Comparison of ENCODE assay signal across 11 cellular contexts in genomic region chr17:80871341-80871740, GRCh38.
A peak's percentile ranks its signal among the peaks of the same experiment; 100 is the strongest.
DNase-seq lines count a peak whose midpoint lies in the region; ATAC-seq and TF ChIP-seq lines count a peak whose summit lies in the region.
"Had no signal": no experiment of that assay in that cellular context is flagged by ENCODE, and none has a peak within 500 bp of the region (broad histone marks: within the 10 kb centered on the region; RNA-seq: fewer than 3 reads in every experiment).

No MANE protein-coding gene starts in this region.

- intact Hi-C loops in activated CD4-positive, alpha-beta T cell treated with anti-CD3 and anti-CD28 coated beads for 36 hours (cut with DNase I, micrococcal nuclease): no loop called here
- intact Hi-C loops in posterior vena cava (cut with DNase I): no loop called here

- H3K4me1 Mint-ChIP-seq in activated CD4-positive, alpha-beta T cell treated with anti-CD3 and anti-CD28 coated beads for 36 hours: peaks cover 83% of the 10 kb centered on the region
- H3K4me1 Mint-ChIP-seq in activated naive CD8-positive, alpha-beta T cell treated with anti-CD3 and anti-CD28 coated beads, Interleukin-2, amount 50 U/mL, for 24 hours: peaks cover 82% of the 10 kb centered on the region

- ATAC-seq in activated CD4-positive, alpha-beta T cell treated with anti-CD3 and anti-CD28 coated beads for 36 hours: no peak
- ATAC-seq in activated naive CD8-positive, alpha-beta T cell treated with anti-CD3 and anti-CD28 coated beads, Interleukin-2, amount 50 U/mL, for 24 hours: no peak
- no peak for ATAC-seq in GM19328 (IDR thresholded peaks at IDR 0.05; ENCODE audit: unreplicated experiment)

- peak overlapping the region; percentile 21 for H3K4me3 Mint-ChIP-seq in activated CD4-positive, alpha-beta T cell treated with anti-CD3 and anti-CD28 coated beads for 36 hours
- H3K4me3 Mint-ChIP-seq in activated naive CD8-positive, alpha-beta T cell treated with anti-CD3 and anti-CD28 coated beads, Interleukin-2, amount 50 U/mL, for 24 hours: peak overlapping the region; percentile 41

- H3K27ac Mint-ChIP-seq in activated CD4-positive, alpha-beta T cell treated with anti-CD3 and anti-CD28 coated beads for 36 hours: peak overlapping the region; percentile 75
- H3K27ac Mint-ChIP-seq in activated naive CD8-positive, alpha-beta T cell treated with anti-CD3 and anti-CD28 coated beads, Interleukin-2, amount 50 U/mL, for 24 hours: peak overlapping the region; percentile 81

- H3K4me3 ChIP-seq in NB4 (ENCODE audit: low read depth, low read length): no peak overlapping the region

- CTCF ChIA-PET in activated CD4-positive, alpha-beta T cell treated with anti-CD3 and anti-CD28 coated beads for 36 hours (lab: Charles Lee): interaction anchor here (0.6 to 1.0 kb wide), 4 partner anchors 9 to 54 kb away, joined by 3 to 4 read pairs (median 3); no protein-coding TSS in a partner anchor

- no peak for TF ChIP-seq CTCF in NB4 (IDR thresholded peaks at IDR 0.05; ENCODE audit: low read depth, low read length)

- POLR2A ChIA-PET in activated CD4-positive, alpha-beta T cell treated with anti-CD3 and anti-CD28 coated beads for 36 hours (lab: Charles Lee): no interaction called here

- no peaks in the 10 kb centered on the region for H3K9me3 Mint-ChIP-seq in activated CD4-positive, alpha-beta T cell treated with anti-CD3 and anti-CD28 coated beads for 36 hours (ENCODE audit: low read depth)
- no peaks in the 10 kb centered on the region for H3K9me3 Mint-ChIP-seq in activated naive CD8-positive, alpha-beta T cell treated with anti-CD3 and anti-CD28 coated beads, Interleukin-2, amount 50 U/mL, for 24 hours

- DNase-seq in activated CD4-positive, alpha-beta T cell treated with anti-CD3 and anti-CD28 coated beads for 36 hours: peak; percentile 34
- DNase-seq in activated CD4-positive, alpha-beta T cell treated with anti-CD3 and anti-CD28 coated beads, Interleukin-2, amount 50 U/mL, for 48 hours: no peak
- DNase-seq in NB4 (ENCODE audit: low read depth) (peak; percentile 34), posterior vena cava (ENCODE audit: low spot score) (peak; percentile 72), NCI-H1436 treated with DMSO at 0.1 percent for 48 hours (lab: John Stamatoyannopoulos, UW) (no peak), HT-29 (ENCODE audit: low spot score) (no peak)
- DNase-seq in activated naive CD8-positive, alpha-beta T cell treated with anti-CD3 and anti-CD28 coated beads, Interleukin-2, amount 50 U/mL, for 24 hours: no peak
- DNase-seq: foreskin fibroblast; NCI-H1048; NK-92 treated with Interleukin-12 subunit alpha and Interleukin-12 subunit beta, amount 100 ng/mL, for 24 hours had no signal

- TF ChIP-seq POLR2A in NB4 (IDR thresholded peaks at IDR 0.05; ENCODE audit: extremely low read depth, insufficient read length): no peak

- peaks cover 28% of the 10 kb centered on the region for H3K36me3 Mint-ChIP-seq in activated CD4-positive, alpha-beta T cell treated with anti-CD3 and anti-CD28 coated beads for 36 hours (ENCODE audit: low read depth)
- peaks cover 31% of the 10 kb centered on the region for H3K36me3 Mint-ChIP-seq in activated naive CD8-positive, alpha-beta T cell treated with anti-CD3 and anti-CD28 coated beads, Interleukin-2, amount 50 U/mL, for 24 hours (ENCODE audit: low read depth)

- H3K27me3 Mint-ChIP-seq in activated CD4-positive, alpha-beta T cell treated with anti-CD3 and anti-CD28 coated beads for 36 hours: no peaks in the 10 kb centered on the region
- no peaks in the 10 kb centered on the region for H3K27me3 Mint-ChIP-seq in activated naive CD8-positive, alpha-beta T cell treated with anti-CD3 and anti-CD28 coated beads, Interleukin-2, amount 50 U/mL, for 24 hours

Comparison
In these comparisons a context has a peak if more than half of its experiments do, and no peak if none do; other contexts are left out.
1. DNase-seq: peak in activated CD4-positive, alpha-beta T cell treated with anti-CD3 and anti-CD28 coated beads for 36 hours (single experiment), NB4 (single experiment) and posterior vena cava (single experiment); none in activated CD4-positive, alpha-beta T cell treated with anti-CD3 and anti-CD28 coated beads, Interleukin-2, amount 50 U/mL, for 48 hours (0 of 2), activated naive CD8-positive, alpha-beta T cell treated with anti-CD3 and anti-CD28 coated beads, Interleukin-2, amount 50 U/mL, for 24 hours (single experiment), NCI-H1436 treated with DMSO at 0.1 percent for 48 hours (single experiment) and HT-29 (single experiment).